Comparison of ENCODE assay signal across 2 cellular contexts in the genomic region with DNA sequence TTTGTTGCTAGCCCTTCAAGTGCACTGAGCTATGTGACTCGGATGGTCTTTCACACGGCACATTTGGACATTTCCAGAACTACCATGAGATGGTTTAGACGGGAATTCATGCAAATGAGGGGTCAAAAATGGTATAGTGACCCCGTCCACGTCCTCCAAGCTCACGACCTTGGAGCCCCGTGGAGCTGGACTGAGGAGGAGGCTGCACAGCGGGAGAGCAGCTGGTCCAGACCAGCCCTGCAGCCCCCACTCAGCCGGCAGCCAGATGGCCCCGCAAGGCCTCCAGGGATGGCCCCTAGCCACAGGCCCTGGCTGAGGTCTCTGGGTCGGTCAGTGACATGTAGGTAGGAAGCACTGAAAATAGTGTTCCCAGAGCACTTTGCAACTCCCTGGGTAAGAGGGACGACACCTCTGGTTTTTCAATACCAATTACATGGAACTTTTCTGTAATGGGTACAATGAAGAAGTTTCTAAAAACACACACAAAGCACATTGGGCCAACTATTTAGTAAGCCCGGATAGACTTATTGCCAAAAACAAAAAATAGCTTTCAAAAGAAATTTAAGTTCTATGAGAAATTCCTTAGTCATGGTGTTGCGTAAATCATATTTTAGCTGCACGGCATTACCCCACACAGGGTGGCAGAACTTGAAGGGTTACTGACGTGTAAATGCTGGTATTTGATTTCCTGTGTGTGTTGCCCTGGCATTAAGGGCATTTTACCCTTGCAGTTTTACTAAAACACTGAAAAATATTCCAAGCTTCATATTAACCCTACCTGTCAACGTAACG.
TF ChIP-seq lines count a peak whose summit lies in the region.

No MANE protein-coding gene starts in this region.

TF ChIP-seq in liver, 16 proteins besides CTCF, POLR2A, EP300 and RAD21 (continued from another document):
- TF ChIP-seq, protein P1, sequence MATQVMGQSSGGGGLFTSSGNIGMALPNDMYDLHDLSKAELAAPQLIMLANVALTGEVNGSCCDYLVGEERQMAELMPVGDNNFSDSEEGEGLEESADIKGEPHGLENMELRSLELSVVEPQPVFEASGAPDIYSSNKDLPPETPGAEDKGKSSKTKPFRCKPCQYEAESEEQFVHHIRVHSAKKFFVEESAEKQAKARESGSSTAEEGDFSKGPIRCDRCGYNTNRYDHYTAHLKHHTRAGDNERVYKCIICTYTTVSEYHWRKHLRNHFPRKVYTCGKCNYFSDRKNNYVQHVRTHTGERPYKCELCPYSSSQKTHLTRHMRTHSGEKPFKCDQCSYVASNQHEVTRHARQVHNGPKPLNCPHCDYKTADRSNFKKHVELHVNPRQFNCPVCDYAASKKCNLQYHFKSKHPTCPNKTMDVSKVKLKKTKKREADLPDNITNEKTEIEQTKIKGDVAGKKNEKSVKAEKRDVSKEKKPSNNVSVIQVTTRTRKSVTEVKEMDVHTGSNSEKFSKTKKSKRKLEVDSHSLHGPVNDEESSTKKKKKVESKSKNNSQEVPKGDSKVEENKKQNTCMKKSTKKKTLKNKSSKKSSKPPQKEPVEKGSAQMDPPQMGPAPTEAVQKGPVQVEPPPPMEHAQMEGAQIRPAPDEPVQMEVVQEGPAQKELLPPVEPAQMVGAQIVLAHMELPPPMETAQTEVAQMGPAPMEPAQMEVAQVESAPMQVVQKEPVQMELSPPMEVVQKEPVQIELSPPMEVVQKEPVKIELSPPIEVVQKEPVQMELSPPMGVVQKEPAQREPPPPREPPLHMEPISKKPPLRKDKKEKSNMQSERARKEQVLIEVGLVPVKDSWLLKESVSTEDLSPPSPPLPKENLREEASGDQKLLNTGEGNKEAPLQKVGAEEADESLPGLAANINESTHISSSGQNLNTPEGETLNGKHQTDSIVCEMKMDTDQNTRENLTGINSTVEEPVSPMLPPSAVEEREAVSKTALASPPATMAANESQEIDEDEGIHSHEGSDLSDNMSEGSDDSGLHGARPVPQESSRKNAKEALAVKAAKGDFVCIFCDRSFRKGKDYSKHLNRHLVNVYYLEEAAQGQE (IDR thresholded peaks at IDR 0.05) = no peak
- no peak for TF ChIP-seq EGR1 (IDR thresholded peaks at IDR 0.05; ENCODE audit: low read depth in 2 of 2)
- no peak for TF ChIP-seq GABPA (IDR thresholded peaks at IDR 0.05 in 1 of 2, conservative IDR thresholded peaks at IDR 0.05 in 1 of 2)
- no peak for TF ChIP-seq HNF4G (IDR thresholded peaks at IDR 0.05)
- TF ChIP-seq TAF1 (conservative IDR thresholded peaks at IDR 0.05) = no peak
- no peak for TF ChIP-seq RXRA (IDR thresholded peaks at IDR 0.05)
- no peak for TF ChIP-seq ZBTB33 (IDR thresholded peaks at IDR 0.05)

TF ChIP-seq in WTC11, 78 proteins besides CTCF, POLR2A, EP300 and RAD21 (continued from another document):
- TF ChIP-seq, protein P2, sequence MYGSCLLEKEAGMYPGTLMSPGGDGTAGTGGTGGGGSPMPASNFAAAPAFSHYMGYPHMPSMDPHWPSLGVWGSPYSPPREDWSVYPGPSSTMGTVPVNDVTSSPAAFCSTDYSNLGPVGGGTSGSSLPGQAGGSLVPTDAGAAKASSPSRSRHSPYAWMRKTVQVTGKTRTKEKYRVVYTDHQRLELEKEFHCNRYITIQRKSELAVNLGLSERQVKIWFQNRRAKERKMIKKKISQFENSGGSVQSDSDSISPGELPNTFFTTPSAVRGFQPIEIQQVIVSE (CRISPR knock-in tag; IDR thresholded peaks at IDR 0.05; ENCODE audit: borderline replicate concordance) = no peak
- TF ChIP-seq, protein P3, sequence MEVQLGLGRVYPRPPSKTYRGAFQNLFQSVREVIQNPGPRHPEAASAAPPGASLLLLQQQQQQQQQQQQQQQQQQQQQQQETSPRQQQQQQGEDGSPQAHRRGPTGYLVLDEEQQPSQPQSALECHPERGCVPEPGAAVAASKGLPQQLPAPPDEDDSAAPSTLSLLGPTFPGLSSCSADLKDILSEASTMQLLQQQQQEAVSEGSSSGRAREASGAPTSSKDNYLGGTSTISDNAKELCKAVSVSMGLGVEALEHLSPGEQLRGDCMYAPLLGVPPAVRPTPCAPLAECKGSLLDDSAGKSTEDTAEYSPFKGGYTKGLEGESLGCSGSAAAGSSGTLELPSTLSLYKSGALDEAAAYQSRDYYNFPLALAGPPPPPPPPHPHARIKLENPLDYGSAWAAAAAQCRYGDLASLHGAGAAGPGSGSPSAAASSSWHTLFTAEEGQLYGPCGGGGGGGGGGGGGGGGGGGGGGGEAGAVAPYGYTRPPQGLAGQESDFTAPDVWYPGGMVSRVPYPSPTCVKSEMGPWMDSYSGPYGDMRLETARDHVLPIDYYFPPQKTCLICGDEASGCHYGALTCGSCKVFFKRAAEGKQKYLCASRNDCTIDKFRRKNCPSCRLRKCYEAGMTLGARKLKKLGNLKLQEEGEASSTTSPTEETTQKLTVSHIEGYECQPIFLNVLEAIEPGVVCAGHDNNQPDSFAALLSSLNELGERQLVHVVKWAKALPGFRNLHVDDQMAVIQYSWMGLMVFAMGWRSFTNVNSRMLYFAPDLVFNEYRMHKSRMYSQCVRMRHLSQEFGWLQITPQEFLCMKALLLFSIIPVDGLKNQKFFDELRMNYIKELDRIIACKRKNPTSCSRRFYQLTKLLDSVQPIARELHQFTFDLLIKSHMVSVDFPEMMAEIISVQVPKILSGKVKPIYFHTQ (CRISPR knock-in tag; IDR thresholded peaks at IDR 0.05) = no peak
- TF ChIP-seq PREB (CRISPR knock-in tag; IDR thresholded peaks at IDR 0.05; ENCODE audit: borderline replicate concordance) (no peak), E2F1 (CRISPR knock-in tag; IDR thresholded peaks at IDR 0.05) (no peak), TCF7 (CRISPR knock-in tag; IDR thresholded peaks at IDR 0.05; ENCODE audit: low read depth) (no peak), ZNF317 (CRISPR knock-in tag; IDR thresholded peaks at IDR 0.05; ENCODE audit: borderline replicate concordance, low read depth) (no peak), JAZF1 (CRISPR knock-in tag; IDR thresholded peaks at IDR 0.05) (no peak), CREM (CRISPR knock-in tag; IDR thresholded peaks at IDR 0.05) (no peak), ZNF232 (CRISPR knock-in tag; IDR thresholded peaks at IDR 0.05) (no peak), STAT6 (CRISPR knock-in tag; conservative IDR thresholded peaks at IDR 0.05; ENCODE audit: low read depth) (no peak), MAX (CRISPR knock-in tag; IDR thresholded peaks at IDR 0.05) (no peak), ATF1 (CRISPR knock-in tag; IDR thresholded peaks at IDR 0.05) (no peak)
TF ChIP-seq in WTC11: peak in this region for 0.
